15 cellular contexts compared by ENCODE assay signal in the genomic region with DNA sequence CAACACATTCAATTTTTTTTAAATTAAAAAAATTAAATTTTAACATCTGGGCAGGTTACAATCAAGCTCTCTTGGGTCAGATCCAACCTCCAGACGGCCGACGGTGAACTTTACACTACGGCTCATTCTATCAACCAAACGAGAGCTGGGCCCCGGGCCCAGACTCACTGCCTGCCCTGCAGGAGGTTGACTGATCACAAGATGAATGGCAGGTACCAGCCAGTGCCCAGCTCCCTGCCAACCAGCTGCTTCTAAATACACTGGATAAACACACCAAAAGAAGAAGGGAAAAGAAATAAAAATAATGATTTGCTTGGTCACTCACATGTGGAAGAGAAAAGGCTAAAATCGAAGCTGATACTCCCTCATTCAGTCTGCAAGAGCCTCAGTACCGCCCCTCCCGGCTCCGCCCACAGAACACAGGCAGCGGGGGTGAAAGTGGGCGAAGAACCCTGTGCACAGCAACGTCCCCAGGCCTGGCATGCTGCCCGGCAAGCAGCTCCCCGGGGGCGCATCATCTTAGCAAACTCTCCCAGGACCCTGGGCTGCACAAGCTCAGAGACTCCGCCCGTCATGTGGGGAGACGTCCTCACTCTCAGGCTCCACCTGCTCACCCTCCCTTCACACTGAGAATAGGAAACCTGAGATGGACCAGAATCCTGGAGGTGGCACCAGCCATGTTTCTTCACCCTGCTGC.
DNase-seq lines count a peak whose midpoint lies in the region; ATAC-seq and TF ChIP-seq lines count a peak whose summit lies in the region.
"Had no signal": no experiment of that assay in that cellular context is flagged by ENCODE, and none has a peak within 500 bp of the region (broad histone marks: within the 10 kb centered on the region; RNA-seq: fewer than 3 reads in every experiment).

No MANE protein-coding gene starts in this region.

- no peak for ATAC-seq in GM21619 (IDR thresholded peaks at IDR 0.05; ENCODE audit: unreplicated experiment)
- ATAC-seq: effector memory CD8-positive, alpha-beta T cell had no signal

- no peaks in the 10 kb centered on the region for H3K27me3 ChIP-seq in BLaER1
- H3K27me3 ChIP-seq in Caco-2 (replicated peaks; ENCODE audit: control insufficient read depth, insufficient read depth, low read length), result no peaks in the 10 kb centered on the region
- H3K27me3 ChIP-seq: sigmoid colon, SJSA1, upper lobe of left lung had no signal

- H3K9me3 Mint-ChIP-seq in brain (peaks cover 5 to 15% (median 10%) of the 10 kb centered on the region in 5 experiments), immature natural killer cell (peaks cover 0 to 8% (median 4%) of the 10 kb centered on the region in 6 donors), Caco-2 (ENCODE audit: unreplicated experiment) (peaks cover 51% of the 10 kb centered on the region)

- TF ChIP-seq CTCF in brain (conservative IDR thresholded peaks at IDR 0.05) (no peak), Caco-2 (IDR thresholded peaks at IDR 0.05; ENCODE audit: insufficient read depth in 1 of 2, low read depth in 1 of 2, low read length in 1 of 2, severe bottlenecking in 1 of 2, unreplicated experiment in 1 of 2) (no peak)

- H3K4me1 ChIP-seq in BLaER1, result peaks cover 62% of the 10 kb centered on the region
- H3K4me1 ChIP-seq in Caco-2, result no peaks in the 10 kb centered on the region
- H3K4me1 ChIP-seq: sigmoid colon, SJSA1, upper lobe of left lung had no signal

- H3K36me3 Mint-ChIP-seq in brain (no peaks in the 10 kb centered on the region), immature natural killer cell (peaks cover 0 to 3% (median 0%) of the 10 kb centered on the region in 3 donors), Caco-2 (ENCODE audit: insufficient read depth, unreplicated experiment) (peaks cover 88% of the 10 kb centered on the region)

- H3K4me1 Mint-ChIP-seq in brain (peaks cover 5% of the 10 kb centered on the region), immature natural killer cell (no peaks in the 10 kb centered on the region), Caco-2 (ENCODE audit: low read depth, unreplicated experiment) (no peaks in the 10 kb centered on the region)
- H3K4me1 Mint-ChIP-seq: central memory CD8-positive, alpha-beta T cell had no signal

- BruUV-seq in Caco-2 (replicated peaks; lab: Mats Ljungman, UMichigan), result no TSS peak

- no peaks in the 10 kb centered on the region; the same call in 1 of the 2 replicates for H3K9me3 ChIP-seq in BLaER1
- H3K9me3 ChIP-seq in Caco-2, result no peaks in the 10 kb centered on the region; the same call in none of the 2 replicates
- H3K9me3 ChIP-seq: sigmoid colon had no signal

- no peaks in the 10 kb centered on the region for H4K20me1 ChIP-seq in BLaER1

- 0 out of 2 replicates have a peak overlapping the region, but pooled peaks have one; percentile 12 for H3K9ac ChIP-seq in BLaER1

- intact Hi-C loops in Caco-2 (cut with micrococcal nuclease; ENCODE audit: unreplicated experiment), result no loop called here

- H3K27me3 Mint-ChIP-seq in brain (no peaks in the 10 kb centered on the region), immature natural killer cell (ENCODE audit: low read depth in 3 of 3) (peaks cover 2 to 6% (median 6%) of the 10 kb centered on the region in 3 donors), Caco-2 (ENCODE audit: insufficient read depth, unreplicated experiment) (no peaks in the 10 kb centered on the region)

- POLR2A ChIA-PET in Caco-2 (lab: Charles Lee), result no interaction called here

- H3K27ac Mint-ChIP-seq in brain (peak overlapping the region in 4 of 5 experiments; percentile 17 to 64 (median 30)), immature natural killer cell (no peak overlapping the region), Caco-2 (ENCODE audit: unreplicated experiment) (no peak overlapping the region)
- H3K27ac Mint-ChIP-seq: effector memory CD8-positive, alpha-beta T cell had no signal

- H3K27ac ChIP-seq in BLaER1, result peak overlapping the region; percentile 45; the same call in 1 of the 2 replicates
- H3K27ac ChIP-seq: sigmoid colon, SJSA1, upper lobe of left lung had no signal

- no peak overlapping the region for H3K4me3 Mint-ChIP-seq in brain
- no peak overlapping the region for H3K4me3 Mint-ChIP-seq in immature natural killer cell
- H3K4me3 Mint-ChIP-seq in Caco-2 (ENCODE audit: unreplicated experiment), result no peak overlapping the region
- H3K4me3 Mint-ChIP-seq: central memory CD8-positive, alpha-beta T cell; effector memory CD8-positive, alpha-beta T cell had no signal

- H3K4me2 ChIP-seq in BLaER1, result peak overlapping the region; percentile 81

- H3K36me3 ChIP-seq in BLaER1 (no peaks in the 10 kb centered on the region), Caco-2 (ENCODE audit: control insufficient read depth, insufficient read depth, low read length) (peaks cover 7% of the 10 kb centered on the region)
- H3K36me3 ChIP-seq: sigmoid colon, SJSA1, upper lobe of left lung had no signal

- CTCF ChIA-PET in Caco-2 (lab: Charles Lee), result no interaction called here

- DNase-seq in NCI-H1105 treated with DMSO at 0.1 percent for 48 hours (lab: John Stamatoyannopoulos, UW) (peak; percentile 88), NCI-H2171 (lab: John Stamatoyannopoulos, UW) (peak; percentile 97), immature natural killer cell (no peak), activated gamma-delta T cell treated with Interleukin-2 at 50 U/mL for 16 hours (no peak), Caco-2 (no peak)
- DNase-seq: activated CD4-positive, alpha-beta T cell treated with anti-CD3 and anti-CD28 coated beads, Interleukin-2, amount 50 U/mL, for 4 hours; activated T-cell treated with anti-CD3 and anti-CD28 coated beads, Interleukin-2, amount 50 U/mL, for 48 hours; effector memory CD8-positive, alpha-beta T cell; sigmoid colon had no signal

- 0 out of 2 replicates have a peak overlapping the region, but pooled peaks have one; percentile 17 for H3K4me3 ChIP-seq in BLaER1
- no peak overlapping the region for H3K4me3 ChIP-seq in Caco-2 (ENCODE audit: low read depth, low read length)
- H3K4me3 ChIP-seq: sigmoid colon, SJSA1, upper lobe of left lung had no signal

Comparison
In these comparisons a context has a peak if more than half of its experiments do, and no peak if none do; other contexts are left out.
1. DNase-seq: peak in NCI-H1105 treated with DMSO at 0.1 percent for 48 hours (single experiment) and NCI-H2171 (single experiment); none in immature natural killer cell (0 of 3), activated gamma-delta T cell treated with Interleukin-2 at 50 U/mL for 16 hours (single experiment) and Caco-2 (0 of 2).
2. H3K27ac Mint-ChIP-seq: peak in brain (4 of 5); none in immature natural killer cell (0 of 6) and Caco-2 (single experiment).